ENCODE assay signal across 8 cellular contexts in genomic region chr11:73760066-73760679, GRCh38. TPM values are rescaled to one million over a fixed set of nuclear protein-coding genes. Genes with fewer than 3 reads are reported as not detected.
A peak's percentile ranks its signal among the peaks of the same experiment; 100 is the strongest.
DNase-seq lines count a peak whose midpoint lies in the region; ATAC-seq, FAIRE-seq and TF ChIP-seq lines count a peak whose summit lies in the region.

No MANE protein-coding gene starts in this region.

- H3K4me1 ChIP-seq in PC-9 (replicated peaks; ENCODE audit: insufficient read depth) (peaks cover 24% of the 10 kb centered on the region), small intestine (ENCODE audit: control insufficient read depth in 2 of 2, insufficient read depth in 1 of 2, low read depth in 1 of 2, low read length in 1 of 2) (peaks cover 0 to 3% of the 10 kb centered on the region in 2 donors)

- BruUV-seq in PC-9 (replicated peaks; lab: Mats Ljungman, UMichigan) (TSS peak; percentile 35), MCF 10A (replicated peaks; lab: Mats Ljungman, UMichigan) (no TSS peak)

- H3K4me3 ChIP-seq in PC-9 (peak overlapping the region; percentile 96), small intestine (ENCODE audit: low read depth in 1 of 2, low read length in 2 of 2) (peak overlapping the region; percentile 98 to 99)

- H3K9me3 Mint-ChIP-seq in MCF 10A (ENCODE audit: unreplicated experiment) (no peaks in the 10 kb centered on the region), immature natural killer cell (no peaks in the 10 kb centered on the region)

- FAIRE-seq in small intestine (lab: Jason Lieb, UNC): no peak

- no peaks in the 10 kb centered on the region for H3K9me3 ChIP-seq in PC-9 (ENCODE audit: insufficient read depth, low read depth)
- no peaks in the 10 kb centered on the region for H3K9me3 ChIP-seq in small intestine (ENCODE audit: control insufficient read depth, low read depth)

- H3K27me3 Mint-ChIP-seq in MCF 10A (ENCODE audit: insufficient read depth, unreplicated experiment) (no peaks in the 10 kb centered on the region), immature natural killer cell (ENCODE audit: low read depth in 3 of 3) (peaks cover 0 to 5% (median 3%) of the 10 kb centered on the region in 3 donors)

- peak overlapping the region; percentile 58 for H3K27ac ChIP-seq in PC-9
- H3K27ac ChIP-seq in small intestine (ENCODE audit: low read depth in 1 of 2, low read length in 1 of 2): peak overlapping the region; percentile 95 to 99

- TF ChIP-seq CTCF in PC-9 (conservative IDR thresholded peaks at IDR 0.05) (no peak), MCF 10A (IDR thresholded peaks at IDR 0.05; ENCODE audit: unreplicated experiment) (no peak)

- DNase-seq in NCI-H146 (lab: John Stamatoyannopoulos, UW): peak; percentile 43
- DNase-seq in NCI-H146 treated with DMSO at 0.1 percent for 48 hours (lab: John Stamatoyannopoulos, UW; ENCODE audit: unreplicated experiment): no peak
- peak in 1 of 2 experiments; percentile 25 for DNase-seq in PC-9
- peak; percentile 31 for DNase-seq in MCF 10A (ENCODE audit: unreplicated experiment)
- DNase-seq in immature natural killer cell: no peak
- DNase-seq in small intestine: peak; percentile 32
- no peak for DNase-seq in retina

- peaks cover 14% of the 10 kb centered on the region; the same call in 1 of the 2 replicates for H3F3A ChIP-seq in PC-9 (ENCODE audit: insufficient read depth, low read depth)

- peak overlapping the region; percentile 77 for H3K4me2 ChIP-seq in PC-9

- CTCF ChIA-PET in PC-9 (lab: Charles Lee) (interaction anchor here (0.6 kb wide), 1 partner anchor 39 kb away, joined by 5 read pairs; no protein-coding TSS in a partner anchor), MCF 10A (lab: Yijun Ruan, JAX) (interaction anchor here (0.6 to 2.8 kb wide), 5 partner anchors 19 to 387 kb away, joined by 3 to 13 read pairs (median 4); no protein-coding TSS in a partner anchor)

- peak overlapping the region; percentile 94 for H2AFZ ChIP-seq in PC-9

- intact Hi-C loops in PC-9 (cut with micrococcal nuclease; ENCODE audit: unreplicated experiment) (no loop called here), MCF 10A (cut with micrococcal nuclease) (loop anchor here (2.0 kb wide), 1 partner anchor 147 kb away; no protein-coding TSS in a partner anchor)

- H3K4me1 Mint-ChIP-seq in MCF 10A (ENCODE audit: insufficient read depth, unreplicated experiment) (peaks cover 13% of the 10 kb centered on the region), immature natural killer cell (peaks cover 28 to 35% of the 10 kb centered on the region in 2 donors)

- H3K27ac Mint-ChIP-seq in MCF 10A (ENCODE audit: low read depth, unreplicated experiment) (peak overlapping the region; percentile 97), immature natural killer cell (peak overlapping the region; percentile 83 to 94 (median 90))

- H4K20me1 ChIP-seq in PC-9 (ENCODE audit: insufficient read depth): peaks cover 34% of the 10 kb centered on the region

- WGBS in small intestine, 3 donors: 0 to 1% (median 1%) methylated on average over 42 to 46 of the region's 46 CpGs

- peak; percentile 2 for ATAC-seq in HG02678 (IDR thresholded peaks at IDR 0.05; ENCODE audit: unreplicated experiment)

- peaks cover 17% of the 10 kb centered on the region for H3K36me3 Mint-ChIP-seq in MCF 10A (ENCODE audit: insufficient read depth, unreplicated experiment)
- no peaks in the 10 kb centered on the region for H3K36me3 Mint-ChIP-seq in immature natural killer cell

- H3K36me3 ChIP-seq in PC-9 (ENCODE audit: low read depth) (no peaks in the 10 kb centered on the region; the same call in 1 of the 2 replicates), small intestine (ENCODE audit: control insufficient read depth in 2 of 2, insufficient read depth in 2 of 2, low read length in 2 of 2) (no peaks in the 10 kb centered on the region)

- peak overlapping the region; percentile 98 for H3K4me3 Mint-ChIP-seq in MCF 10A (ENCODE audit: unreplicated experiment)
- peak overlapping the region; percentile 88 to 94 (median 93) for H3K4me3 Mint-ChIP-seq in immature natural killer cell

- no peaks in the 10 kb centered on the region for H3K9me2 ChIP-seq in PC-9 (ENCODE audit: insufficient read depth)

- peaks cover 54% of the 10 kb centered on the region for H3K79me2 ChIP-seq in PC-9 (ENCODE audit: low read depth)

- H3K27me3 ChIP-seq in PC-9 (ENCODE audit: insufficient read depth, low read depth) (no peaks in the 10 kb centered on the region), small intestine (ENCODE audit: control insufficient read depth in 2 of 2, insufficient read depth in 2 of 2, low read length in 2 of 2) (no peaks in the 10 kb centered on the region)

- POLR2A ChIA-PET in PC-9 (lab: Charles Lee; ENCODE audit: unreplicated experiment): interaction anchor here (0.5 to 1.7 kb wide), 3 partner anchors 18 to 323 kb away, joined by 9 to 19 read pairs (median 15); no protein-coding TSS in a partner anchor
- POLR2A ChIA-PET in MCF 10A (lab: Yijun Ruan, JAX): interaction anchor here (0.6 to 10.7 kb wide), 15 partner anchors 8 to 647 kb away, joined by 3 to 211 read pairs (median 8); partner anchors contain the start of genes C2CD3, COA4, MRPL48 and PAAF1

RNA-seq across cellular contexts. Expression of gene RAB6A, which starts 0.7 kb away (rescaled TPM):
- total RNA-seq in PC-9 (2021) (134 and 142 TPM in 2 replicates), MCF 10A (2022) (170 and 172 TPM in 2 replicates)
- polyA plus RNA-seq in immature natural killer cell (100 to 1,000 TPM; 127 to 162 (median 131) TPM), small intestine (100 to 1,000 TPM in 1 of 3 donors, 10 to 100 TPM in 2; 71.8 to 127 (median 93.8) TPM)

RNA-seq across cellular contexts. Expression of gene MRPL48, which starts 27.5 kb away (rescaled TPM):
- total RNA-seq in PC-9 (2021) (58.7 and 64.5 TPM in 2 replicates), MCF 10A (2022) (36.8 and 41.6 TPM in 2 replicates)
- polyA plus RNA-seq in immature natural killer cell (100 to 1,000 TPM in 1 of 3 donors, 10 to 100 TPM in 2; 55.8 to 106 (median 91.5) TPM), small intestine (10 to 100 TPM; 38.9 to 74.3 (median 66.7) TPM)

Comparison
In these comparisons a context has a peak if more than half of its experiments do, and no peak if none do; other contexts are left out.
1. DNase-seq: peak in NCI-H146 (single experiment), MCF 10A (single experiment) and small intestine (single experiment); none in NCI-H146 treated with DMSO at 0.1 percent for 48 hours (single experiment), immature natural killer cell (0 of 3) and retina (single experiment).